Comparison of ENCODE assay signal across 1 cellular context in the genomic region with DNA sequence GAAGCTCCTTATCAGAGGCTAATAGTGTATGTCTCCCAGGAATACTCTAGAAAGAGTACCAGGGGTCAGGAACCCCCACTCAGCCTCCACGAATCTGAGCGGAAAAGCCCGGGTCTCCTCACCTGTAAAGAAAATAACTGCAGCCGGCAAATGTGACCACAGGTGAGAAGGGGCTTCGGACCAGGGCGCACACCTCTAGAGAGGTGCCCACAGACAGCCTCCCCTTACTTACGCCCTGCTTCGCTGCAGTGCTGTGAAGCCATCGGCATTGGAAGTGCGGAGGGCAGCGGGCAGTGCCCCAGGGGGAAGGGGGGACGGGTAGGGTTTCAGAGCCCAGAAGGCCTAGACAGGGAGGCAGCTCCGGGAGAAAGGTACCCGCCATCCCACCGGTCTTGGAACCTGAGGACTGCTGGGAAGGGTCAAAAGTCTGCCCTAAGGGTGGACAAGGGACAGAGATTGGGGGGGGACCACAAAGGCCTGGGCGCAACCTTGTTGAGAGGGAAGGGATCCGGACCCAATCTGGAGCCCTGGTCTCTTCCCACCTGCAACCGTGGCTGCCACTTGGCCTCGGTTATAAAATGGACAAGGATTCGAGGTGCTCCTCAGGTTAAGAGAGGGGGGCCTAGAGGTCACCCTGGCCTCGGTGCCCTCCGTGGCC.
TF ChIP-seq lines count a peak whose summit lies in the region.

No MANE protein-coding gene starts in this region.

TF ChIP-seq in WTC11, 78 proteins besides CTCF, POLR2A, EP300 and RAD21 (continued from another document):
- TF ChIP-seq, protein P1, sequence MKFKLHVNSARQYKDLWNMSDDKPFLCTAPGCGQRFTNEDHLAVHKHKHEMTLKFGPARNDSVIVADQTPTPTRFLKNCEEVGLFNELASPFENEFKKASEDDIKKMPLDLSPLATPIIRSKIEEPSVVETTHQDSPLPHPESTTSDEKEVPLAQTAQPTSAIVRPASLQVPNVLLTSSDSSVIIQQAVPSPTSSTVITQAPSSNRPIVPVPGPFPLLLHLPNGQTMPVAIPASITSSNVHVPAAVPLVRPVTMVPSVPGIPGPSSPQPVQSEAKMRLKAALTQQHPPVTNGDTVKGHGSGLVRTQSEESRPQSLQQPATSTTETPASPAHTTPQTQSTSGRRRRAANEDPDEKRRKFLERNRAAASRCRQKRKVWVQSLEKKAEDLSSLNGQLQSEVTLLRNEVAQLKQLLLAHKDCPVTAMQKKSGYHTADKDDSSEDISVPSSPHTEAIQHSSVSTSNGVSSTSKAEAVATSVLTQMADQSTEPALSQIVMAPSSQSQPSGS (CRISPR knock-in tag; IDR thresholded peaks at IDR 0.05; ENCODE audit: borderline replicate concordance, low read depth), result no peak
- TF ChIP-seq, protein P2, sequence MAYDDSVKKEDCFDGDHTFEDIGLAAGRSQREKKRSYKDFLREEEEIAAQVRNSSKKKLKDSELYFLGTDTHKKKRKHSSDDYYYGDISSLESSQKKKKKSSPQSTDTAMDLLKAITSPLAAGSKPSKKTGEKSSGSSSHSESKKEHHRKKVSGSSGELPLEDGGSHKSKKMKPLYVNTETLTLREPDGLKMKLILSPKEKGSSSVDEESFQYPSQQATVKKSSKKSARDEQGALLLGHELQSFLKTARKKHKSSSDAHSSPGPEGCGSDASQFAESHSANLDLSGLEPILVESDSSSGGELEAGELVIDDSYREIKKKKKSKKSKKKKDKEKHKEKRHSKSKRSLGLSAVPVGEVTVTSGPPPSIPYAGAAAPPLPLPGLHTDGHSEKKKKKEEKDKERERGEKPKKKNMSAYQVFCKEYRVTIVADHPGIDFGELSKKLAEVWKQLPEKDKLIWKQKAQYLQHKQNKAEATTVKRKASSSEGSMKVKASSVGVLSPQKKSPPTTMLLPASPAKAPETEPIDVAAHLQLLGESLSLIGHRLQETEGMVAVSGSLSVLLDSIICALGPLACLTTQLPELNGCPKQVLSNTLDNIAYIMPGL (CRISPR knock-in tag; IDR thresholded peaks at IDR 0.05), result no peak
- TF ChIP-seq, protein P3, sequence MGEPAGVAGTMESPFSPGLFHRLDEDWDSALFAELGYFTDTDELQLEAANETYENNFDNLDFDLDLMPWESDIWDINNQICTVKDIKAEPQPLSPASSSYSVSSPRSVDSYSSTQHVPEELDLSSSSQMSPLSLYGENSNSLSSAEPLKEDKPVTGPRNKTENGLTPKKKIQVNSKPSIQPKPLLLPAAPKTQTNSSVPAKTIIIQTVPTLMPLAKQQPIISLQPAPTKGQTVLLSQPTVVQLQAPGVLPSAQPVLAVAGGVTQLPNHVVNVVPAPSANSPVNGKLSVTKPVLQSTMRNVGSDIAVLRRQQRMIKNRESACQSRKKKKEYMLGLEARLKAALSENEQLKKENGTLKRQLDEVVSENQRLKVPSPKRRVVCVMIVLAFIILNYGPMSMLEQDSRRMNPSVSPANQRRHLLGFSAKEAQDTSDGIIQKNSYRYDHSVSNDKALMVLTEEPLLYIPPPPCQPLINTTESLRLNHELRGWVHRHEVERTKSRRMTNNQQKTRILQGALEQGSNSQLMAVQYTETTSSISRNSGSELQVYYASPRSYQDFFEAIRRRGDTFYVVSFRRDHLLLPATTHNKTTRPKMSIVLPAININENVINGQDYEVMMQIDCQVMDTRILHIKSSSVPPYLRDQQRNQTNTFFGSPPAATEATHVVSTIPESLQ (CRISPR knock-in tag; IDR thresholded peaks at IDR 0.05), result no peak
- TF ChIP-seq SP1 (CRISPR knock-in tag; conservative IDR thresholded peaks at IDR 0.05) (no peak), ZSCAN18 (CRISPR knock-in tag; IDR thresholded peaks at IDR 0.05) (no peak), AR (CRISPR knock-in tag; IDR thresholded peaks at IDR 0.05) (no peak), JUN (CRISPR knock-in tag; IDR thresholded peaks at IDR 0.05) (no peak), ATF3 (CRISPR knock-in tag; conservative IDR thresholded peaks at IDR 0.05) (no peak), GABPB1 (CRISPR knock-in tag; IDR thresholded peaks at IDR 0.05) (no peak), TP53 (CRISPR knock-in tag; IDR thresholded peaks at IDR 0.05) (no peak)
- TF ChIP-seq, protein P4, sequence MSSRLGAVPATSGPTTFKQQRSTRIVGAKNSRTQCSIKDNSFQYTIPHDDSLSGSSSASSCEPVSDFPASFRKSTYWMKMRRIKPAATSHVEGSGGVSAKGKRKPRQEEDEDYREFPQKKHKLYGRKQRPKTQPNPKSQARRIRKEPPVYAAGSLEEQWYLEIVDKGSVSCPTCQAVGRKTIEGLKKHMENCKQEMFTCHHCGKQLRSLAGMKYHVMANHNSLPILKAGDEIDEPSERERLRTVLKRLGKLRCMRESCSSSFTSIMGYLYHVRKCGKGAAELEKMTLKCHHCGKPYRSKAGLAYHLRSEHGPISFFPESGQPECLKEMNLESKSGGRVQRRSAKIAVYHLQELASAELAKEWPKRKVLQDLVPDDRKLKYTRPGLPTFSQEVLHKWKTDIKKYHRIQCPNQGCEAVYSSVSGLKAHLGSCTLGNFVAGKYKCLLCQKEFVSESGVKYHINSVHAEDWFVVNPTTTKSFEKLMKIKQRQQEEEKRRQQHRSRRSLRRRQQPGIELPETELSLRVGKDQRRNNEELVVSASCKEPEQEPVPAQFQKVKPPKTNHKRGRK (CRISPR knock-in tag; IDR thresholded peaks at IDR 0.05; ENCODE audit: borderline replicate concordance), result no peak
